18 cellular contexts compared by ENCODE assay signal in the genomic region with DNA sequence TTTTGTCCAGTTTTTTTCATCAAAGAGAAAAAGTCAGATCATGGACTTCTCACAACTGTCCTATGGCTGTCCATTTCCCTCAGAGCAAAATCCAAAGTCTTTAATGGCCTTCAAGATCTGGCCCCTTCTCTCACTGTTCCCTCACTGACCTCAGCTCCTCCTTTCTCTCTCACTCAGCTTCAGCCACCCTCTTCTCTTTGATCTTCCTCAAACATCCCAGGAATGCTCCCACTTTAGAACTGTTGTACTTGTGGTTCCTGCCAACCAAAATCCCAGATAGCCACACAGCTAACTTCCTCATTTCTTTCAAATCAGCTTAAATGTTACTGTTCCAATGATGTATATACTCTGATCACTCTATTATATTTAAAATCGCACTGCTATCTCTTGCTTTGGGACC.
A peak's percentile ranks its signal among the peaks of the same experiment; 100 is the strongest.
DNase-seq lines count a peak whose midpoint lies in the region; ATAC-seq, FAIRE-seq and TF ChIP-seq lines count a peak whose summit lies in the region.
"Had no signal": no experiment of that assay in that cellular context is flagged by ENCODE, and none has a peak within 500 bp of the region (broad histone marks: within the 10 kb centered on the region; RNA-seq: fewer than 3 reads in every experiment).

No MANE protein-coding gene starts in this region.

- H3K9me3 ChIP-seq in heart left ventricle: no peaks in the 10 kb centered on the region
- H3K9me3 ChIP-seq: body of pancreas had no signal

- H3K4me1 Mint-ChIP-seq in CD14-positive monocyte: no peaks in the 10 kb centered on the region
- H3K4me1 Mint-ChIP-seq: activated B cell treated with CpG ODN at 0.5 μM for 24 hours had no signal

- H3K27me3 ChIP-seq in heart left ventricle: no peaks in the 10 kb centered on the region
- H3K27me3 ChIP-seq: body of pancreas had no signal

- TF ChIP-seq CTCF in heart left ventricle (IDR thresholded peaks at IDR 0.05) (no peak), foreskin fibroblast (IDR thresholded peaks at IDR 0.05; ENCODE audit: low read depth, low read length) (no peak), CD14-positive monocyte (IDR thresholded peaks at IDR 0.05) (no peak)

- H3K4me3 ChIP-seq in heart left ventricle (no peak overlapping the region), foreskin fibroblast (ENCODE audit: low read depth in 1 of 2, low read length in 2 of 2) (no peak overlapping the region)
- H3K4me3 ChIP-seq: body of pancreas had no signal

- H3K36me3 Mint-ChIP-seq in CD14-positive monocyte: no peaks in the 10 kb centered on the region

- no peak for FAIRE-seq in urothelium cell line (lab: Jason Lieb, UNC)

- no peak overlapping the region for H3K27ac ChIP-seq in heart left ventricle
- H3K27ac ChIP-seq: body of pancreas, parathyroid adenoma had no signal

- H3K27ac Mint-ChIP-seq in CD14-positive monocyte: no peak overlapping the region
- H3K27ac Mint-ChIP-seq: activated B cell treated with CpG ODN at 0.5 μM for 24 hours, endodermal cell had no signal

- intact Hi-C loops in left ventricle myocardium superior (cut with micrococcal nuclease) (no loop called here), heart left ventricle (cut with DNase I) (no loop called here), CD14-positive monocyte (cut with micrococcal nuclease) (no loop called here)

- H3K27me3 Mint-ChIP-seq in CD14-positive monocyte (ENCODE audit: low read depth in 3 of 3): peaks cover 0 to 1% (median 0%) of the 10 kb centered on the region in 3 donors
- H3K27me3 Mint-ChIP-seq: activated B cell treated with CpG ODN at 0.5 μM for 24 hours had no signal

- H3K4me3 Mint-ChIP-seq in CD14-positive monocyte: no peak overlapping the region
- H3K4me3 Mint-ChIP-seq: activated B cell treated with CpG ODN at 0.5 μM for 24 hours, endodermal cell had no signal

- peaks cover 0 to 3% (median 0%) of the 10 kb centered on the region in 12 donors for H3K4me1 ChIP-seq in heart left ventricle
- H3K4me1 ChIP-seq: body of pancreas, parathyroid adenoma had no signal

- H3K9me3 Mint-ChIP-seq in CD14-positive monocyte: peaks cover 2 to 10% (median 4%) of the 10 kb centered on the region in 7 donors

- DNase-seq in left ventricle myocardium superior: no peak
- no peak for DNase-seq in heart left ventricle
- DNase-seq in RPMI7951 (ENCODE audit: low read depth): peak; percentile 78
- DNase-seq in foreskin fibroblast: peak; percentile 5 to 30
- peak; percentile 62 for DNase-seq in urothelium cell line (ENCODE audit: low spot score)
- DNase-seq in NCI-H187 (lab: John Stamatoyannopoulos, UW): no peak
- no peak for DNase-seq in CD14-positive monocyte (ENCODE audit: low spot score)
- DNase-seq: activated B cell treated with CpG ODN at 0.5 μM for 24 hours, body of pancreas, DND-41, endodermal cell, H7, head of caudate nucleus, mammary epithelial cell, NCI-H1436, SHP77 treated with DMSO at 0.1 percent for 48 hours had no signal

- 73 to 87% (median 81%) methylated on average over 1 of the region's 1 CpG for WGBS in heart left ventricle, 4 donors

- no peaks in the 10 kb centered on the region for H3K36me3 ChIP-seq in heart left ventricle

- no peak for TF ChIP-seq POLR2A in heart left ventricle (IDR thresholded peaks at IDR 0.05)

- ATAC-seq in left ventricle myocardium superior (peak; percentile 33), heart left ventricle (no peak), GM21717 (IDR thresholded peaks at IDR 0.05; ENCODE audit: unreplicated experiment) (no peak)
- ATAC-seq: body of pancreas had no signal

Comparison
In these comparisons a context has a peak if more than half of its experiments do, and no peak if none do; other contexts are left out.
1. DNase-seq: peak in RPMI7951 (single experiment), foreskin fibroblast (2 of 2) and urothelium cell line (single experiment); none in left ventricle myocardium superior (single experiment), heart left ventricle (0 of 5), NCI-H187 (0 of 2) and CD14-positive monocyte (single experiment).